ENCODE assay signal across 1 cellular context in genomic region chr6:126228001-126228791, GRCh38.
A peak's percentile ranks its signal among the peaks of the same experiment; 100 is the strongest.
TF ChIP-seq lines count a peak whose summit lies in the region.

No MANE protein-coding gene starts in this region.

TF ChIP-seq in HEK293, 187 proteins besides CTCF, POLR2A, EP300 and RAD21 (continued from another document):
- TF ChIP-seq PRDM10 (tag by site-specific recombination; IDR thresholded peaks at IDR 0.05) (peak; percentile 39), ZNF585B (tag by site-specific recombination; IDR thresholded peaks at IDR 0.05) (peak; percentile 55), ZNF843 (tag by site-specific recombination; IDR thresholded peaks at IDR 0.05) (peak; percentile 68; the same call in 1 of the 2 replicates)
TF ChIP-seq in HEK293: peak in this region for 12.
